10 cellular contexts compared by ENCODE assay signal in genomic region chr1:99758073-99758511, GRCh38. TPM values are rescaled to one million over a fixed set of nuclear protein-coding genes. Genes with fewer than 3 reads are reported as not detected.
DNase-seq lines count a peak whose midpoint lies in the region; ATAC-seq, FAIRE-seq and TF ChIP-seq lines count a peak whose summit lies in the region.
"Had no signal": no experiment of that assay in that cellular context is flagged by ENCODE, and none has a peak within 500 bp of the region (broad histone marks: within the 10 kb centered on the region; RNA-seq: fewer than 3 reads in every experiment).

No MANE protein-coding gene starts in this region.

- H3K79me2 ChIP-seq in keratinocyte (ENCODE audit: control insufficient read depth, insufficient read depth, low read length), result peaks cover 4% of the 10 kb centered on the region

- TF ChIP-seq CTCF in keratinocyte (optimal IDR thresholded peaks at IDR 0.05 in 1 of 3, IDR thresholded peaks at IDR 0.05 in 1 of 3, conservative IDR thresholded peaks at IDR 0.05 in 1 of 3; ENCODE audit: extremely low read depth in 1 of 3, insufficient read depth in 2 of 3, low read length in 3 of 3) (no peak), ovary (IDR thresholded peaks at IDR 0.05) (no peak)

- no peak overlapping the region for H3K9ac ChIP-seq in keratinocyte (ENCODE audit: control insufficient read depth, extremely low read depth, insufficient read depth, low read length)

- H3K4me3 ChIP-seq in keratinocyte (ENCODE audit: control insufficient read depth in 2 of 3, extremely low read depth in 1 of 3, insufficient read depth in 2 of 3, low read depth in 1 of 3, low read length in 3 of 3) (peak overlapping the region in 1 of 3 experiments; percentile 35), ovary (no peak overlapping the region)

- H3K4me1 ChIP-seq in keratinocyte (ENCODE audit: control insufficient read depth, extremely low read depth, insufficient read depth, low read length), result peaks cover 19% of the 10 kb centered on the region
- peaks cover 2% of the 10 kb centered on the region for H3K4me1 ChIP-seq in ovary (ENCODE audit: insufficient read depth)

- DNase-seq in keratinocyte (ENCODE audit: low read depth, low spot score), result no peak
- DNase-seq in erythroblast (lab: John Stamatoyannopoulos, UW), result no peak
- no peak for DNase-seq in ovary
- DNase-seq in nucleus accumbens (lab: John Stamatoyannopoulos, UW), result no peak
- DNase-seq in ACHN, result no peak
- DNase-seq: amygdala, NCI-H1048 had no signal

- H3K9me1 ChIP-seq in keratinocyte (ENCODE audit: control insufficient read depth, extremely low read depth, insufficient read depth, low read length), result no peaks in the 10 kb centered on the region

- dilution Hi-C loops in keratinocyte (cut with MboI; ENCODE audit: extremely low pct_ligation_motif_present, low sequenced_read_pairs), result no loop called here

- no peak overlapping the region for H2AFZ ChIP-seq in keratinocyte (ENCODE audit: control insufficient read depth, low read length)

- WGBS in ovary, 3 donors, result 14 to 30% (median 22%) methylated on average over 1 of the region's 1 CpG

- H3K4me2 ChIP-seq in keratinocyte (ENCODE audit: control insufficient read depth, extremely low read depth, insufficient read depth, low read depth, low read length), result peak overlapping the region; percentile 52

- peak; percentile 65 for FAIRE-seq in keratinocyte (lab: Jason Lieb, UNC)

- no peaks in the 10 kb centered on the region for H4K20me1 ChIP-seq in keratinocyte (ENCODE audit: control insufficient read depth, extremely low read depth, insufficient read depth, low read length)

- intact Hi-C loops in ovary (cut with DNase I), result no loop called here

- in situ Hi-C loops in ACHN (cut with HindIII; ENCODE audit: low pct_ligation_motif_present, low pct_unique_long_range_greater_than_20kb, low sequenced_read_pairs), result no loop called here

- no peak for TF ChIP-seq POLR2A in erythroblast (IDR thresholded peaks at IDR 0.05; ENCODE audit: low read length)
- TF ChIP-seq POLR2A in ovary (IDR thresholded peaks at IDR 0.05), result no peak

- TF ChIP-seq EP300 in ovary (IDR thresholded peaks at IDR 0.05), result no peak

- no peaks in the 10 kb centered on the region for H3K9me3 ChIP-seq in keratinocyte (ENCODE audit: control insufficient read depth, low read depth, low read length)
- H3K9me3 ChIP-seq in ovary, result no peaks in the 10 kb centered on the region

- no peak overlapping the region for H3K27ac ChIP-seq in keratinocyte (ENCODE audit: control insufficient read depth, insufficient read depth, low read length)
- no peak overlapping the region for H3K27ac ChIP-seq in ovary

- no peaks in the 10 kb centered on the region for H3K27me3 ChIP-seq in keratinocyte (ENCODE audit: control insufficient read depth, extremely low read depth, insufficient read depth, low read length)
- H3K27me3 ChIP-seq in ovary, result no peaks in the 10 kb centered on the region

- ATAC-seq in GM18520 (IDR thresholded peaks at IDR 0.05; ENCODE audit: unreplicated experiment) (peak; percentile 75), GM21737 (IDR thresholded peaks at IDR 0.05; ENCODE audit: unreplicated experiment) (peak; percentile 70), HG03520 (IDR thresholded peaks at IDR 0.05; ENCODE audit: unreplicated experiment) (peak; percentile 54)

- H3K36me3 ChIP-seq in keratinocyte (ENCODE audit: control insufficient read depth in 2 of 2, extremely low read depth in 1 of 2, insufficient read depth in 2 of 2, low read length in 2 of 2), result no peaks in the 10 kb centered on the region
- H3K36me3 ChIP-seq in ovary, result no peaks in the 10 kb centered on the region

RNA-seq across cellular contexts. Expression of gene FRRS1, which starts 8.3 kb away (rescaled TPM):
- polyA plus RNA-seq in keratinocyte (8.6 to 13.0 TPM (median 11.2 TPM) in 3 replicates), ovary (1 to 10 TPM; 2.8 to 8.0 TPM)
- 4.1 TPM for polyA plus RNA-seq in keratinocyte (2011; ENCODE audit: low read depth)
- 1.7 and 4.0 TPM in 2 replicates for polyA plus RNA-seq in keratinocyte (2011; cell fraction: cytosol; rRNA removed)
- polyA plus RNA-seq in keratinocyte (2011; cell fraction: nucleus; rRNA removed), result 13.0 and 15.1 TPM in 2 replicates
- polyA plus RNA-seq in keratinocyte (2012; ENCODE audit: low replicate concordance), result 6.7 and 8.3 TPM in 2 replicates
- 9.8 to 31.5 TPM (median 30.7 TPM) in 3 replicates for polyA minus RNA-seq in keratinocyte
- 11.1 TPM for polyA minus RNA-seq in keratinocyte (2011; cell fraction: cytosol; rRNA and poly(A)+ RNA removed)
- 26.3 and 37.2 TPM in 2 replicates for polyA minus RNA-seq in keratinocyte (2011; cell fraction: nucleus; rRNA and poly(A)+ RNA removed)
- total RNA-seq in ovary, result 10 to 100 TPM in 4 of 7 donors, 1 to 10 TPM in 3; 8.1 to 17.2 (median 10.2) TPM
